Comparison of ENCODE assay signal across 8 cellular contexts in the genomic region with DNA sequence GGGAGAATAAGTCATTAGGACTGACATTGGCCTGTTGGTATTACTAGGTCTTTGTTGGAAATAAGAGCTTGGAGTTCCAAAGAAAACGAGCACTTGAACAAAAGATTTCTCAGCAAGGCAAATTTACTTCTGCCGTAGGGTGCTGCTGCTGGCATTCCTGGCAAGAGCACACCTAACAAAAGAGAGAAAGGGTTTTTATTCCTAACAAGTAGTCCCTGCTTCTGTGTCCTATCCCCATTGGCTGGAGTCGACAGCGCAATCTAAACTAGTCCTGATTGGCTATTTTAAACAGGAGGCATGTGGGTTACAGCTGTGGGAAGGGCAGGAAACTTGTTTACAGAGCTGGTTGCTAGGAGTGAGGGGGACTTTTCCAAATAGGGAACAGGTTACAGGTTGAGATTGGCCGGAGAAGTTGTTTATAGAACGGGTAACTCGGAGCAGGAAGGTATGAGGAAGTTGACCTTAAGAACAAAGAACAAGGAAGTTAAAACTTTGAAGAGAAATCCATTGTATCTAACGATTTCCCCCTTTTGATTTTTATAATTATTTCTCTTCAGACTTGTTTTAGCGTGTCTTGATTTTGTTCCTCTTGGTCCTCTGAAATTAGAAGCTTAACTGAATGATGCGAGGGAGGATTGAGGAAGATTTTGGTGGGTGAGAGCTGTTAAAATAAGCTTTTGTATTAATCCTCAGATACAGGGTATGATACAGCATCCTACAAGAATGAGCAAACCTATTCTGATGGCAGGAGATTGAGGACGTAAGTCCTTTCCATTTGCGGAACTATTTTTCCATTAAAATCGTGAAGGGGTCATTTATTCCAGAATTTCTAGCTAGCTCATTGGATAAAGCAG. TPM values are rescaled to one million over a fixed set of nuclear protein-coding genes. Genes with fewer than 3 reads are reported as not detected.
A peak's percentile ranks its signal among the peaks of the same experiment; 100 is the strongest.
DNase-seq lines count a peak whose midpoint lies in the region; TF ChIP-seq lines count a peak whose summit lies in the region.

No MANE protein-coding gene starts in this region.

- H3K27ac ChIP-seq in AG04450 (ENCODE audit: low read depth, low read length) (no peak overlapping the region), HEK293 (ENCODE audit: extremely low read depth, low read depth, low read length) (no peak overlapping the region), Peyer's patch (no peak overlapping the region)

- no peaks in the 10 kb centered on the region for H3K27me3 Mint-ChIP-seq in activated CD4-positive, alpha-beta memory T cell treated with anti-CD3 and anti-CD28 coated beads, Interleukin-2, amount 10 ng/mL, durations not matched to agents 7 days and 5 days

- H3K36me3 ChIP-seq in HEK293 (ENCODE audit: control insufficient read depth in 2 of 2, insufficient read depth in 1 of 2, low read length in 2 of 2), result peaks cover 44 to 78% of the 10 kb centered on the region in 2 experiments
- H3K36me3 ChIP-seq in Peyer's patch, result peaks cover 0 to 69% (median 13%) of the 10 kb centered on the region in 3 donors

- H3K4me3 ChIP-seq in AG04450 (ENCODE audit: low read depth, low read length) (peak overlapping the region; percentile 99), HEK293 (ENCODE audit: low read depth, low read length) (no peak overlapping the region), Peyer's patch (peak overlapping the region in 1 of 4 donors; percentile 3)

- H3K4me1 Mint-ChIP-seq in activated CD4-positive, alpha-beta memory T cell treated with anti-CD3 and anti-CD28 coated beads, Interleukin-2, amount 10 ng/mL, durations not matched to agents 7 days and 5 days, result peaks cover 65% of the 10 kb centered on the region

- DNase-seq in AG04450 (ENCODE audit: low read depth, low spot score), result no peak
- no peak for DNase-seq in activated CD4-positive, alpha-beta memory T cell treated with anti-CD3 and anti-CD28 coated beads, Interleukin-2, amount 10 ng/mL, durations not matched to agents 7 days and 5 days
- peak; percentile 79 for DNase-seq in iris pigment epithelial cell (ENCODE audit: low read depth)
- DNase-seq in activated effector memory CD4-positive, alpha-beta T cell treated with Interleukin-2 at 50 U/mL for 16 hours, result no peak
- DNase-seq in NCI-H187 treated with DMSO at 0.1 percent for 48 hours (lab: John Stamatoyannopoulos, UW), result no peak
- DNase-seq in NCI-H1930 (lab: John Stamatoyannopoulos, UW), result no peak
- no peak for DNase-seq in Peyer's patch

- POLR2A ChIA-PET in AG04450 (lab: Yijun Ruan, JAX), result no interaction called here
- POLR2A ChIA-PET in HEK293 (lab: Yijun Ruan, JAX), result interaction anchor here (0.6 to 1.7 kb wide), 4 partner anchors 9 to 16 kb away, joined by 3 to 6 read pairs (median 4); no protein-coding TSS in a partner anchor
- POLR2A ChIA-PET in activated CD4-positive, alpha-beta memory T cell treated with anti-CD3 and anti-CD28 coated beads, Interleukin-2, amount 10 ng/mL, durations not matched to agents 7 days and 5 days (lab: Charles Lee), result interaction anchor here (0.7 to 9.6 kb wide), 10 partner anchors 10 to 314 kb away, joined by 3 to 145 read pairs (median 10); a partner anchor contains a TSS

- H3K9me3 ChIP-seq in AG04450 (ENCODE audit: control insufficient read depth, insufficient read depth, low read length) (peaks cover 42% of the 10 kb centered on the region), HEK293 (ENCODE audit: control insufficient read depth, insufficient read depth, low read depth, low read length) (no peaks in the 10 kb centered on the region), Peyer's patch (peaks cover 0 to 36% (median 16%) of the 10 kb centered on the region in 4 donors)

- peak overlapping the region; percentile 68 for H3K27ac Mint-ChIP-seq in activated CD4-positive, alpha-beta memory T cell treated with anti-CD3 and anti-CD28 coated beads, Interleukin-2, amount 10 ng/mL, durations not matched to agents 7 days and 5 days

- H3K4me3 Mint-ChIP-seq in activated CD4-positive, alpha-beta memory T cell treated with anti-CD3 and anti-CD28 coated beads, Interleukin-2, amount 10 ng/mL, durations not matched to agents 7 days and 5 days, result peak overlapping the region; percentile 100

- CTCF ChIA-PET in AG04450 (lab: Charles Lee) (interaction anchor here (0.7 kb wide), 1 partner anchor 35 kb away, joined by 4 read pairs; no protein-coding TSS in a partner anchor), HEK293 (lab: Yijun Ruan, JAX) (interaction anchor here (0.9 to 1.3 kb wide), 4 partner anchors 35 to 148 kb away, joined by 3 to 5 read pairs (median 4); no protein-coding TSS in a partner anchor)
- CTCF ChIA-PET in activated CD4-positive, alpha-beta memory T cell treated with anti-CD3 and anti-CD28 coated beads, Interleukin-2, amount 10 ng/mL, durations not matched to agents 7 days and 5 days (lab: Charles Lee), result interaction anchor here (0.6 to 2.3 kb wide), 3 partner anchors 39 to 203 kb away, joined by 3 to 8 read pairs (median 6); no protein-coding TSS in a partner anchor

- H3K4me1 ChIP-seq in HEK293 (ENCODE audit: control insufficient read depth, insufficient read depth, low read length) (no peaks in the 10 kb centered on the region), Peyer's patch (peaks cover 0 to 18% (median 4%) of the 10 kb centered on the region in 4 donors)

- H3K27me3 ChIP-seq in AG04450 (ENCODE audit: control insufficient read depth, insufficient read depth, low read length) (no peaks in the 10 kb centered on the region), Peyer's patch (no peaks in the 10 kb centered on the region)

- TF ChIP-seq POLR2A in Peyer's patch (IDR thresholded peaks at IDR 0.05), result no peak

- H3K9me3 Mint-ChIP-seq in activated CD4-positive, alpha-beta memory T cell treated with anti-CD3 and anti-CD28 coated beads, Interleukin-2, amount 10 ng/mL, durations not matched to agents 7 days and 5 days, result peaks cover 44% of the 10 kb centered on the region

- TF ChIP-seq CTCF in AG04450 (IDR thresholded peaks at IDR 0.05; ENCODE audit: low read depth, low read length) (no peak), HEK293 (tag by site-specific recombination; IDR thresholded peaks at IDR 0.05) (no peak), Peyer's patch (IDR thresholded peaks at IDR 0.05) (no peak)

- peaks cover 93% of the 10 kb centered on the region for H3K36me3 Mint-ChIP-seq in activated CD4-positive, alpha-beta memory T cell treated with anti-CD3 and anti-CD28 coated beads, Interleukin-2, amount 10 ng/mL, durations not matched to agents 7 days and 5 days (ENCODE audit: low read depth)

TF ChIP-seq in HEK293, 187 proteins besides CTCF, POLR2A, EP300 and RAD21 (continues in another document):
- TF ChIP-seq ZNF561 (tag by site-specific recombination; IDR thresholded peaks at IDR 0.05; ENCODE audit: borderline replicate concordance) (peak; percentile 89), GLIS2 (tag by site-specific recombination; IDR thresholded peaks at IDR 0.05) (no peak), ZNF146 (tag by site-specific recombination; IDR thresholded peaks at IDR 0.05) (no peak), SETDB1 (IDR thresholded peaks at IDR 0.05; ENCODE audit: insufficient read length, low read length) (peak; percentile 96), ZNF341 (tag by site-specific recombination; IDR thresholded peaks at IDR 0.05; ENCODE audit: low read depth) (peak; percentile 59), ZNF596 (tag by site-specific recombination; IDR thresholded peaks at IDR 0.05) (0 out of 2 replicates have a peak, but pooled peaks have one; percentile 27), ZNF701 (tag by site-specific recombination; IDR thresholded peaks at IDR 0.05) (no peak), ZNF324 (tag by site-specific recombination; IDR thresholded peaks at IDR 0.05) (peak; percentile 42; the same call in 1 of the 2 replicates)
- TF ChIP-seq, protein P1, sequence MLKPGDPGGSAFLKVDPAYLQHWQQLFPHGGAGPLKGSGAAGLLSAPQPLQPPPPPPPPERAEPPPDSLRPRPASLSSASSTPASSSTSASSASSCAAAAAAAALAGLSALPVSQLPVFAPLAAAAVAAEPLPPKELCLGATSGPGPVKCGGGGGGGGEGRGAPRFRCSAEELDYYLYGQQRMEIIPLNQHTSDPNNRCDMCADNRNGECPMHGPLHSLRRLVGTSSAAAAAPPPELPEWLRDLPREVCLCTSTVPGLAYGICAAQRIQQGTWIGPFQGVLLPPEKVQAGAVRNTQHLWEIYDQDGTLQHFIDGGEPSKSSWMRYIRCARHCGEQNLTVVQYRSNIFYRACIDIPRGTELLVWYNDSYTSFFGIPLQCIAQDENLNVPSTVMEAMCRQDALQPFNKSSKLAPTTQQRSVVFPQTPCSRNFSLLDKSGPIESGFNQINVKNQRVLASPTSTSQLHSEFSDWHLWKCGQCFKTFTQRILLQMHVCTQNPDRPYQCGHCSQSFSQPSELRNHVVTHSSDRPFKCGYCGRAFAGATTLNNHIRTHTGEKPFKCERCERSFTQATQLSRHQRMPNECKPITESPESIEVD (tag by site-specific recombination; IDR thresholded peaks at IDR 0.05), result no peak
- TF ChIP-seq, protein P2, sequence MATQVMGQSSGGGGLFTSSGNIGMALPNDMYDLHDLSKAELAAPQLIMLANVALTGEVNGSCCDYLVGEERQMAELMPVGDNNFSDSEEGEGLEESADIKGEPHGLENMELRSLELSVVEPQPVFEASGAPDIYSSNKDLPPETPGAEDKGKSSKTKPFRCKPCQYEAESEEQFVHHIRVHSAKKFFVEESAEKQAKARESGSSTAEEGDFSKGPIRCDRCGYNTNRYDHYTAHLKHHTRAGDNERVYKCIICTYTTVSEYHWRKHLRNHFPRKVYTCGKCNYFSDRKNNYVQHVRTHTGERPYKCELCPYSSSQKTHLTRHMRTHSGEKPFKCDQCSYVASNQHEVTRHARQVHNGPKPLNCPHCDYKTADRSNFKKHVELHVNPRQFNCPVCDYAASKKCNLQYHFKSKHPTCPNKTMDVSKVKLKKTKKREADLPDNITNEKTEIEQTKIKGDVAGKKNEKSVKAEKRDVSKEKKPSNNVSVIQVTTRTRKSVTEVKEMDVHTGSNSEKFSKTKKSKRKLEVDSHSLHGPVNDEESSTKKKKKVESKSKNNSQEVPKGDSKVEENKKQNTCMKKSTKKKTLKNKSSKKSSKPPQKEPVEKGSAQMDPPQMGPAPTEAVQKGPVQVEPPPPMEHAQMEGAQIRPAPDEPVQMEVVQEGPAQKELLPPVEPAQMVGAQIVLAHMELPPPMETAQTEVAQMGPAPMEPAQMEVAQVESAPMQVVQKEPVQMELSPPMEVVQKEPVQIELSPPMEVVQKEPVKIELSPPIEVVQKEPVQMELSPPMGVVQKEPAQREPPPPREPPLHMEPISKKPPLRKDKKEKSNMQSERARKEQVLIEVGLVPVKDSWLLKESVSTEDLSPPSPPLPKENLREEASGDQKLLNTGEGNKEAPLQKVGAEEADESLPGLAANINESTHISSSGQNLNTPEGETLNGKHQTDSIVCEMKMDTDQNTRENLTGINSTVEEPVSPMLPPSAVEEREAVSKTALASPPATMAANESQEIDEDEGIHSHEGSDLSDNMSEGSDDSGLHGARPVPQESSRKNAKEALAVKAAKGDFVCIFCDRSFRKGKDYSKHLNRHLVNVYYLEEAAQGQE (tag by site-specific recombination; IDR thresholded peaks at IDR 0.05), result no peak

RNA-seq across cellular contexts. Expression of a gene that starts 3.4 kb away (rescaled TPM):
- 9.6 and 16.6 TPM in 2 replicates for polyA plus RNA-seq in AG04450 (2011; rRNA removed)
- 33.5 and 40.8 TPM in 2 replicates for polyA minus RNA-seq in AG04450 (2011; rRNA and poly(A)+ RNA removed)
- 10 to 100 TPM; 88.7 to 89.5 TPM for total RNA-seq in activated CD4-positive, alpha-beta memory T cell treated with anti-CD3 and anti-CD28 coated beads, Interleukin-2, amount 10 ng/mL, durations not matched to agents 7 days and 5 days
- total RNA-seq in Peyer's patch, result 10 to 100 TPM; 33.4 to 40.3 (median 36.4) TPM
